ENCODE assay signal across 15 cellular contexts in genomic region chr3:134279466-134279865, GRCh38.
"Had no signal": no experiment of that assay in that cellular context is flagged by ENCODE, and none has a peak within 500 bp of the region (broad histone marks: within the 10 kb centered on the region; RNA-seq: fewer than 3 reads in every experiment).

No MANE protein-coding gene starts in this region.

- DNase-seq: activated CD4-positive, alpha-beta memory T cell treated with anti-CD3 and anti-CD28 coated beads for 36 hours; activated CD4-positive, alpha-beta T cell treated with anti-CD3 and anti-CD28 coated beads for 1 hour; activated gamma-delta T cell; activated T-cell treated with anti-CD3 and anti-CD28 coated beads, Interleukin-2, amount 50 U/mL, for 4 hours; anterior cingulate cortex; hippocampal formation; lower lobe of right lung; naive thymus-derived CD4-positive, alpha-beta T cell; posterior cingulate gyrus; right cardiac atrium; substantia nigra had no signal

- H3K9me3 Mint-ChIP-seq: activated CD4-positive, alpha-beta memory T cell treated with anti-CD3 and anti-CD28 coated beads for 36 hours; activated T-cell treated with anti-CD3 and anti-CD28 coated beads, Interleukin-2, amount 50 U/mL, for 4 hours; stimulated activated memory B cell treated with anti-CD40 and anti-IgM and Interleukin-4, amounts not matched to agents 10 μg/mL and 1 μg/mL and 100 μg/mL, for 72 hours; T-helper 2 cell treated with Interferon-gamma antibody and Interleukin-4, amounts not matched to agents 5 μg/mL and 100 μg/mL, for 36 hours had no signal

- H3K36me3 ChIP-seq: lower lobe of right lung, neutrophil had no signal

- H3K36me3 Mint-ChIP-seq: activated CD4-positive, alpha-beta memory T cell treated with anti-CD3 and anti-CD28 coated beads for 36 hours; naive thymus-derived CD4-positive, alpha-beta T cell; stimulated activated memory B cell treated with anti-CD40 and anti-IgM and Interleukin-4, amounts not matched to agents 10 μg/mL and 1 μg/mL and 100 μg/mL, for 72 hours had no signal

- H3K4me1 Mint-ChIP-seq: naive thymus-derived CD4-positive, alpha-beta T cell; stimulated activated memory B cell treated with anti-CD40 and anti-IgM and Interleukin-4, amounts not matched to agents 10 μg/mL and 1 μg/mL and 100 μg/mL, for 72 hours had no signal

- H3K4me3 Mint-ChIP-seq: activated CD4-positive, alpha-beta memory T cell treated with anti-CD3 and anti-CD28 coated beads for 36 hours; activated naive CD8-positive, alpha-beta T cell; activated T-cell treated with anti-CD3 and anti-CD28 coated beads, Interleukin-2, amount 50 U/mL, for 4 hours; naive thymus-derived CD4-positive, alpha-beta T cell; stimulated activated memory B cell treated with anti-CD40 and anti-IgM and Interleukin-4, amounts not matched to agents 10 μg/mL and 1 μg/mL and 100 μg/mL, for 72 hours; T-helper 2 cell treated with Interferon-gamma antibody and Interleukin-4, amounts not matched to agents 5 μg/mL and 100 μg/mL, for 36 hours had no signal

- H3K4me3 ChIP-seq: lower lobe of right lung had no signal

- ATAC-seq: activated T-cell treated with anti-CD3 and anti-CD28 coated beads, Interleukin-2, amount 50 U/mL, for 4 hours; lower lobe of right lung; naive thymus-derived CD4-positive, alpha-beta T cell; right cardiac atrium; stimulated activated memory B cell treated with anti-CD40 and anti-IgM and Interleukin-4, amounts not matched to agents 10 μg/mL and 1 μg/mL and 100 μg/mL, for 72 hours had no signal

- H3K9me3 ChIP-seq: lower lobe of right lung, neutrophil had no signal

- H3K27ac ChIP-seq: lower lobe of right lung, neutrophil had no signal

- H3K27ac Mint-ChIP-seq: activated CD4-positive, alpha-beta memory T cell treated with anti-CD3 and anti-CD28 coated beads for 36 hours; activated naive CD8-positive, alpha-beta T cell; naive thymus-derived CD4-positive, alpha-beta T cell; stimulated activated memory B cell treated with anti-CD40 and anti-IgM and Interleukin-4, amounts not matched to agents 10 μg/mL and 1 μg/mL and 100 μg/mL, for 72 hours; T-helper 2 cell treated with Interferon-gamma antibody and Interleukin-4, amounts not matched to agents 5 μg/mL and 100 μg/mL, for 36 hours had no signal
